ENCODE assay signal across 22 cellular contexts in genomic region chr3:138270245-138270644, GRCh38. TPM values are rescaled to one million over a fixed set of nuclear protein-coding genes. Genes with fewer than 3 reads are reported as not detected.
DNase-seq lines count a peak whose midpoint lies in the region; ATAC-seq and TF ChIP-seq lines count a peak whose summit lies in the region.
"Had no signal": no experiment of that assay in that cellular context is flagged by ENCODE, and none has a peak within 500 bp of the region (broad histone marks: within the 10 kb centered on the region; RNA-seq: fewer than 3 reads in every experiment).

No MANE protein-coding gene starts in this region.

- no peak overlapping the region for H4K91ac ChIP-seq in IMR-90 (ENCODE audit: insufficient read depth, low read depth, low read length)

- CTCF ChIA-PET in IMR-90 (lab: Yijun Ruan, JAX) (interaction anchor here (1.1 to 1.5 kb wide), 4 partner anchors 13 to 152 kb away, joined by 3 to 4 read pairs (median 3); no protein-coding TSS in a partner anchor), PC-9 (lab: Charles Lee) (no interaction called here)

- H3K9me2 ChIP-seq in PC-9 (ENCODE audit: insufficient read depth): no peaks in the 10 kb centered on the region

- no peak overlapping the region for H3K18ac ChIP-seq in IMR-90 (ENCODE audit: low read depth, low read length)

- DNase-seq in IMR-90 (no peak), PC-9 (no peak), foreskin keratinocyte (no peak), NCI-H2029 (lab: John Stamatoyannopoulos, UW) (no peak), foreskin fibroblast (no peak)
- no peak for DNase-seq in activated CD8-positive, alpha-beta memory T cell treated with anti-CD3 and anti-CD28 coated beads for 24 hours
- DNase-seq in activated T-helper 1 cell treated with anti-CD3 and anti-CD28 coated beads, Interleukin-12 subunit alpha, Interleukin-12 subunit beta, Interleukin-2, Interleukin-4 antibody, amounts not matched to agents 30 ng/mL and 10 ng/mL and 1 ng/mL, durations not matched to agents 14 hours and 24 hours and 36 hours (ENCODE audit: low spot score): no peak
- DNase-seq: MV-4-11, NCI-H1417 treated with DMSO at 0.1 percent for 48 hours, NCI-H1930, NCI-H748 treated with DMSO at 0.1 percent for 48 hours, SIG-M5, T-helper 17 cell had no signal

- H4K8ac ChIP-seq in IMR-90 (ENCODE audit: low read depth in 2 of 2, low read length in 2 of 2): no peak overlapping the region

- TF ChIP-seq CTCF in 22Rv1 (IDR thresholded peaks at IDR 0.05): 0 out of 2 replicates have a peak, but pooled peaks have one; percentile 16
- TF ChIP-seq CTCF in IMR-90 (conservative IDR thresholded peaks at IDR 0.05; ENCODE audit: low read depth, low read length): 0 out of 2 replicates have a peak, but pooled peaks have one; percentile 8
- TF ChIP-seq CTCF in PC-9 (conservative IDR thresholded peaks at IDR 0.05): 0 out of 2 replicates have a peak, but pooled peaks have one; percentile 14
- TF ChIP-seq CTCF in foreskin keratinocyte (conservative IDR thresholded peaks at IDR 0.05): peak; percentile 27
- TF ChIP-seq CTCF in foreskin fibroblast (IDR thresholded peaks at IDR 0.05; ENCODE audit: low read depth, low read length): no peak

- no peak overlapping the region for H3K23ac ChIP-seq in IMR-90 (ENCODE audit: low read depth, low read length)

- H3K4me1 Mint-ChIP-seq in activated T-helper 1 cell treated with anti-CD3 and anti-CD28 coated beads, Interleukin-12 subunit alpha, Interleukin-12 subunit beta, Interleukin-2, Interleukin-4 antibody, amounts not matched to agents 30 ng/mL and 10 ng/mL and 1 ng/mL, durations not matched to agents 14 hours and 24 hours and 36 hours (ENCODE audit: low read depth): peaks cover 8% of the 10 kb centered on the region

- H2AFZ ChIP-seq in IMR-90 (replicated peaks; ENCODE audit: low read length, poor library complexity) (no peak overlapping the region), PC-9 (no peak overlapping the region)

- H2BK15ac ChIP-seq in IMR-90 (ENCODE audit: low read depth, low read length): no peak overlapping the region

- no peaks in the 10 kb centered on the region for H3K9me3 Mint-ChIP-seq in activated T-helper 1 cell treated with anti-CD3 and anti-CD28 coated beads, Interleukin-12 subunit alpha, Interleukin-12 subunit beta, Interleukin-2, Interleukin-4 antibody, amounts not matched to agents 30 ng/mL and 10 ng/mL and 1 ng/mL, durations not matched to agents 14 hours and 24 hours and 36 hours
- H3K9me3 Mint-ChIP-seq: CD14-positive monocyte, IgD-negative memory B cell had no signal

- TF ChIP-seq POLR2A in IMR-90 (IDR thresholded peaks at IDR 0.05; ENCODE audit: low read depth, low read length): no peak

- POLR2A ChIA-PET in IMR-90 (lab: Charles Lee; ENCODE audit: unreplicated experiment): no interaction called here
- POLR2A ChIA-PET in PC-9 (lab: Charles Lee; ENCODE audit: unreplicated experiment): interaction anchor here (0.9 kb wide), 1 partner anchor 234 kb away, joined by 31 read pairs; no protein-coding TSS in a partner anchor

- H3K27ac Mint-ChIP-seq in activated T-helper 1 cell treated with anti-CD3 and anti-CD28 coated beads, Interleukin-12 subunit alpha, Interleukin-12 subunit beta, Interleukin-2, Interleukin-4 antibody, amounts not matched to agents 30 ng/mL and 10 ng/mL and 1 ng/mL, durations not matched to agents 14 hours and 24 hours and 36 hours: no peak overlapping the region
- H3K27ac Mint-ChIP-seq: IgD-negative memory B cell had no signal

- no peak overlapping the region for H3K4me3 Mint-ChIP-seq in activated T-helper 1 cell treated with anti-CD3 and anti-CD28 coated beads, Interleukin-12 subunit alpha, Interleukin-12 subunit beta, Interleukin-2, Interleukin-4 antibody, amounts not matched to agents 30 ng/mL and 10 ng/mL and 1 ng/mL, durations not matched to agents 14 hours and 24 hours and 36 hours
- H3K4me3 Mint-ChIP-seq: CD14-positive monocyte, IgD-negative memory B cell, T-helper 17 cell had no signal

- ATAC-seq in IMR-90 (ENCODE audit: low read depth) (no peak), foreskin keratinocyte (no peak)
- ATAC-seq: T-helper 17 cell had no signal

- in situ Hi-C loops in IMR-90 (cut with MboI; ENCODE audit: low sequenced_read_pairs): no loop called here

- no peak overlapping the region for H2AK5ac ChIP-seq in IMR-90 (ENCODE audit: low read depth, low read length)

- BruUV-seq in IMR-90 (replicated peaks; lab: Mats Ljungman, UMichigan) (no TSS peak), PC-9 (replicated peaks; lab: Mats Ljungman, UMichigan) (no TSS peak)

- H3K14ac ChIP-seq in IMR-90 (replicated peaks; ENCODE audit: low read depth, low read length): no peak overlapping the region

- no peak overlapping the region for H4K5ac ChIP-seq in IMR-90 (ENCODE audit: low read depth, low read length)

- no peaks in the 10 kb centered on the region for H3K79me1 ChIP-seq in IMR-90 (ENCODE audit: low read depth in 1 of 2, low read length in 2 of 2)

- H3K79me2 ChIP-seq in PC-9 (ENCODE audit: low read depth): no peaks in the 10 kb centered on the region

- H3K4me3 ChIP-seq in IMR-90 (ENCODE audit: insufficient read depth, low read depth, low read length): no peak overlapping the region
- no peak overlapping the region for H3K4me3 ChIP-seq in PC-9
- H3K4me3 ChIP-seq in foreskin fibroblast (ENCODE audit: low read depth in 1 of 2, low read length in 2 of 2): no peak overlapping the region

- intact Hi-C loops in IMR-90 (cut with micrococcal nuclease): no loop called here
- intact Hi-C loops in PC-9 (cut with micrococcal nuclease; ENCODE audit: unreplicated experiment): no loop called here
- intact Hi-C loops in activated T-helper 1 cell treated with anti-CD3 and anti-CD28 coated beads, Interleukin-12 subunit alpha, Interleukin-12 subunit beta, Interleukin-2, Interleukin-4 antibody, amounts not matched to agents 30 ng/mL and 10 ng/mL and 1 ng/mL, durations not matched to agents 14 hours and 24 hours and 36 hours (cut with micrococcal nuclease): no loop called here

- no peak overlapping the region for H2BK20ac ChIP-seq in IMR-90 (ENCODE audit: low read depth, low read length)

- H3K36me3 Mint-ChIP-seq in activated T-helper 1 cell treated with anti-CD3 and anti-CD28 coated beads, Interleukin-12 subunit alpha, Interleukin-12 subunit beta, Interleukin-2, Interleukin-4 antibody, amounts not matched to agents 30 ng/mL and 10 ng/mL and 1 ng/mL, durations not matched to agents 14 hours and 24 hours and 36 hours (ENCODE audit: low read depth): peaks cover 47% of the 10 kb centered on the region

- H3K36me3 ChIP-seq in IMR-90 (ENCODE audit: control insufficient read depth, insufficient read depth, low read length): peaks cover 15% of the 10 kb centered on the region
- no peaks in the 10 kb centered on the region; the same call in 1 of the 2 replicates for H3K36me3 ChIP-seq in PC-9 (ENCODE audit: low read depth)

- H3K4ac ChIP-seq in IMR-90 (ENCODE audit: low read depth, low read length): no peak overlapping the region

- no peak overlapping the region for H3K4me2 ChIP-seq in IMR-90 (ENCODE audit: low read depth, low read length)
- no peak overlapping the region for H3K4me2 ChIP-seq in PC-9

- no CpG with 5 or more reads among the region's 2 CpGs for WGBS in IMR-90 (ENCODE audit: extremely low coverage in 2 of 2, insufficient read length in 1 of 2), 2 experiments

- H3K9ac ChIP-seq in IMR-90 (ENCODE audit: low read depth, low read length): no peak overlapping the region

- dilution Hi-C loops in IMR-90 (cut with HindIII; ENCODE audit: low sequenced_read_pairs, unreplicated experiment): no loop called here

- no peaks in the 10 kb centered on the region for H3K9me1 ChIP-seq in IMR-90 (ENCODE audit: insufficient read depth, low read length)

- no peak overlapping the region for H2BK5ac ChIP-seq in IMR-90 (ENCODE audit: low read depth, low read length, poor library complexity, severe bottlenecking)

- H3K27ac ChIP-seq in 22Rv1 (no peak overlapping the region), IMR-90 (ENCODE audit: insufficient read depth, low read length) (no peak overlapping the region), PC-9 (no peak overlapping the region), foreskin keratinocyte (no peak overlapping the region)

- H4K20me1 ChIP-seq in IMR-90 (ENCODE audit: insufficient read depth, low read length): no peaks in the 10 kb centered on the region
- no peaks in the 10 kb centered on the region; the same call in 1 of the 2 replicates for H4K20me1 ChIP-seq in PC-9 (ENCODE audit: insufficient read depth)

- no peak overlapping the region for H2BK120ac ChIP-seq in IMR-90 (ENCODE audit: low read depth, low read length)

- H3K56ac ChIP-seq in IMR-90 (ENCODE audit: extremely low read depth, insufficient read depth, low read length): no peak overlapping the region

- H3F3A ChIP-seq in PC-9 (ENCODE audit: insufficient read depth, low read depth): no peaks in the 10 kb centered on the region

- no peak for TF ChIP-seq RAD21 in IMR-90 (IDR thresholded peaks at IDR 0.05; ENCODE audit: low read length)

- H3K4me1 ChIP-seq in IMR-90 (ENCODE audit: control insufficient read depth, insufficient read depth, low read length): no peaks in the 10 kb centered on the region
- no peaks in the 10 kb centered on the region for H3K4me1 ChIP-seq in PC-9 (replicated peaks; ENCODE audit: insufficient read depth)
- H3K4me1 ChIP-seq in foreskin keratinocyte: no peaks in the 10 kb centered on the region

- H3K27me3 Mint-ChIP-seq in activated T-helper 1 cell treated with anti-CD3 and anti-CD28 coated beads, Interleukin-12 subunit alpha, Interleukin-12 subunit beta, Interleukin-2, Interleukin-4 antibody, amounts not matched to agents 30 ng/mL and 10 ng/mL and 1 ng/mL, durations not matched to agents 14 hours and 24 hours and 36 hours (ENCODE audit: insufficient read depth): no peaks in the 10 kb centered on the region
- H3K27me3 Mint-ChIP-seq: IgD-negative memory B cell, T-helper 17 cell had no signal

- H3K9me3 ChIP-seq in IMR-90 (ENCODE audit: control insufficient read depth, insufficient read depth, low read length) (no peaks in the 10 kb centered on the region), PC-9 (ENCODE audit: insufficient read depth, low read depth) (no peaks in the 10 kb centered on the region)

- H2AK9ac ChIP-seq in IMR-90 (replicated peaks; ENCODE audit: low read depth, low read length, poor library complexity): no peak overlapping the region

- no peaks in the 10 kb centered on the region for H3K27me3 ChIP-seq in IMR-90 (ENCODE audit: control insufficient read depth, insufficient read depth, low read length)
- H3K27me3 ChIP-seq in PC-9 (ENCODE audit: insufficient read depth, low read depth): no peaks in the 10 kb centered on the region
- no peaks in the 10 kb centered on the region for H3K27me3 ChIP-seq in foreskin keratinocyte

RNA-seq across cellular contexts. Expression of gene NME9, which starts 59.4 kb away (rescaled TPM):
- total RNA-seq in IMR-90 (2012; rRNA removed) (not detected in 2 replicates), PC-9 (2021) (1.3 TPM in 1 of 2 replicates, not detected in the other), foreskin keratinocyte (not detected in 2 replicates)
- polyA plus RNA-seq in IMR-90 (2012; rRNA removed) (not detected in 2 replicates), foreskin keratinocyte (not detected in 2 replicates)
- not detected in 2 replicates for polyA plus RNA-seq in IMR-90 (2012; cell fraction: cytosol; rRNA removed)
- polyA plus RNA-seq in IMR-90 (2012; cell fraction: nucleus; rRNA removed; ENCODE audit: low replicate concordance): 0.03 TPM in 1 of 2 replicates, not detected in the other
- total RNA-seq in activated T-helper 1 cell treated with anti-CD3 and anti-CD28 coated beads, Interleukin-12 subunit alpha, Interleukin-12 subunit beta, Interleukin-2, Interleukin-4 antibody, amounts not matched to agents 30 ng/mL and 10 ng/mL and 1 ng/mL, durations not matched to agents 14 hours and 24 hours and 36 hours: not detected in 2 replicates
- total RNA-seq: A172, Daoy, HT1080, LHCN-M2, NCI-H460, RPMI7951 had no signal
- polyA plus RNA-seq: CD14-positive monocyte had no signal
